ENCODE assay signal across 19 cellular contexts in the genomic region with DNA sequence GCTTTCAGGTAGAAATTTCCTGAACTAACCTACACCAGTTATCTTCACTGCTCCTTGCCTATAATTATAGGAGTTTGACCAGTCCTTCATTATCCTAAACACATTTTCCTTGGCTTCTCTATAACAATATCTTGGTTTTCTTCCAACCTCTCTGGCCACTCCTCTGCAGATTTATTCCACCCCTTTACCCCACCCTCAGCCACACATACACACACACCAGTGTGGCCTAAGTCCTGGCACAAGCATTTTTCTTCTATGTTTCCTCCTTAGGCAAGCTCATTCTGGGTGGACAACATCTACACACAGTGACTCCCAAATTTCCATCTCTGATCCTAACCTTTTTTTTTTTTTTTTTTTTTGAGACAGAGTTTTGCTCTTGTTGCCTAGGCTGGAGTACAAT. TPM values are rescaled to one million over a fixed set of nuclear protein-coding genes. Genes with fewer than 3 reads are reported as not detected.
A peak's percentile ranks its signal among the peaks of the same experiment; 100 is the strongest.
DNase-seq lines count a peak whose midpoint lies in the region; ATAC-seq and TF ChIP-seq lines count a peak whose summit lies in the region.
"Had no signal": no experiment of that assay in that cellular context is flagged by ENCODE, and none has a peak within 500 bp of the region (broad histone marks: within the 10 kb centered on the region; RNA-seq: fewer than 3 reads in every experiment).

No MANE protein-coding gene starts in this region.

- H3K4me2 ChIP-seq in KMS-11: peak overlapping the region; percentile 67; the same call in 1 of the 2 replicates

- no peaks in the 10 kb centered on the region; the same call in 1 of the 2 replicates for H4K20me1 ChIP-seq in KMS-11 (ENCODE audit: insufficient read depth)

- TF ChIP-seq CTCF in KMS-11 (conservative IDR thresholded peaks at IDR 0.05; ENCODE audit: low read depth, low read length): no peak
- TF ChIP-seq CTCF in endodermal cell (conservative IDR thresholded peaks at IDR 0.05): no peak
- no peak for TF ChIP-seq CTCF in brain microvascular endothelial cell (IDR thresholded peaks at IDR 0.05; ENCODE audit: low read depth, low read length, missing control alignments)

- peak overlapping the region in 4 of 8 donors; percentile 0 to 52 (median 10) for H3K4me3 Mint-ChIP-seq in CD4-positive, alpha-beta memory T cell
- H3K4me3 Mint-ChIP-seq in endodermal cell (no peak overlapping the region), naive B cell (peak overlapping the region in 2 of 8 donors; percentile 22 to 27)

- no peaks in the 10 kb centered on the region for H3K27me3 ChIP-seq in CD4-positive, alpha-beta memory T cell (ENCODE audit: insufficient read depth, low read length)
- H3K27me3 ChIP-seq in KMS-11 (ENCODE audit: insufficient read depth, low read depth) (no peaks in the 10 kb centered on the region), endodermal cell (ENCODE audit: control insufficient read depth, insufficient read depth, low read length, poor library complexity, severe bottlenecking) (no peaks in the 10 kb centered on the region), brain microvascular endothelial cell (replicated peaks) (no peaks in the 10 kb centered on the region)

- H3K27ac ChIP-seq in CD4-positive, alpha-beta memory T cell (ENCODE audit: low read depth, low read length): no peak overlapping the region
- peak overlapping the region; percentile 45; the same call in 1 of the 2 replicates for H3K27ac ChIP-seq in KMS-11
- H3K27ac ChIP-seq in endodermal cell (ENCODE audit: low read depth, low read length): no peak overlapping the region
- no peak overlapping the region for H3K27ac ChIP-seq in brain microvascular endothelial cell
- H3K27ac ChIP-seq: HL-60, RWPE1, thoracic aorta had no signal

- ATAC-seq in naive B cell (ENCODE audit: low read depth in 2 of 2): no peak
- no peak for ATAC-seq in SK-N-SH treated with all-trans-retinoic acid at 6 μM for 48 hours

- peaks cover 89% of the 10 kb centered on the region for H3K4me1 ChIP-seq in CD4-positive, alpha-beta memory T cell (ENCODE audit: insufficient read depth, low read length)
- H3K4me1 ChIP-seq in KMS-11 (ENCODE audit: low read depth, poor library complexity, severe bottlenecking) (peaks cover 90% of the 10 kb centered on the region), endodermal cell (ENCODE audit: control insufficient read depth, insufficient read depth, low read length) (peaks cover 11% of the 10 kb centered on the region)

- in situ Hi-C loops in brain microvascular endothelial cell (cut with HindIII; ENCODE audit: low pct_ligation_motif_present, low sequenced_read_pairs): no loop called here

- no peak overlapping the region for H3K4me3 ChIP-seq in CD4-positive, alpha-beta memory T cell (ENCODE audit: low read length in 2 of 2)
- H3K4me3 ChIP-seq in KMS-11 (IDR thresholded peaks at IDR 0.05; ENCODE audit: insufficient read depth, low read depth, low read length): no peak overlapping the region
- peak overlapping the region; percentile 47 for H3K4me3 ChIP-seq in endodermal cell (ENCODE audit: low read length)
- no peak overlapping the region for H3K4me3 ChIP-seq in brain microvascular endothelial cell (ENCODE audit: low read depth, low read length)
- H3K4me3 ChIP-seq: thoracic aorta had no signal

- DNase-seq in CD4-positive, alpha-beta memory T cell: no peak
- DNase-seq in endodermal cell: no peak
- DNase-seq in naive B cell: no peak
- DNase-seq in stimulated activated CD4-positive, alpha-beta T cell treated with anti-CD3 and anti-CD28 coated beads, Interleukin-4, amount 100 ng/mL, for 4 hours: no peak
- DNase-seq in SHP77 (lab: John Stamatoyannopoulos, UW): no peak
- no peak for DNase-seq in brain microvascular endothelial cell
- DNase-seq: activated CD8-positive, alpha-beta memory T cell treated with anti-CD3 and anti-CD28 coated beads for 24 hours; activated effector memory CD4-positive, alpha-beta T cell treated with Interleukin-2 at 50 U/mL for 16 hours; AML-193; GOT3; NCI-H1105; NCI-H774; occipital lobe; stimulated activated CD4-positive, alpha-beta T cell treated with anti-CD3 and anti-CD28 coated beads, Interleukin-2, amount 100 ng/mL, for 48 hours had no signal

- peaks cover 88% of the 10 kb centered on the region for H3K79me2 ChIP-seq in KMS-11 (ENCODE audit: insufficient read depth, low read depth)

- H3K9me3 Mint-ChIP-seq in CD4-positive, alpha-beta memory T cell: peaks cover 0 to 2% (median 0%) of the 10 kb centered on the region in 8 donors
- H3K9me3 Mint-ChIP-seq in endodermal cell (peaks cover 19% of the 10 kb centered on the region), naive B cell (peaks cover 0 to 7% (median 3%) of the 10 kb centered on the region in 7 donors)

- peak overlapping the region in 5 of 7 donors; percentile 8 to 97 (median 85) for H3K27ac Mint-ChIP-seq in CD4-positive, alpha-beta memory T cell
- H3K27ac Mint-ChIP-seq in endodermal cell (peak overlapping the region; percentile 38), naive B cell (peak overlapping the region; percentile 7 to 84 (median 50))

- intact Hi-C loops in CD4-positive, alpha-beta memory T cell (cut with micrococcal nuclease): loop anchor here (5.0 kb wide), 2 partner anchors 33 to 48 kb away; no protein-coding TSS in a partner anchor

- CTCF ChIA-PET in CD4-positive, alpha-beta memory T cell (lab: Charles Lee; ENCODE audit: partially characterized antibody): interaction anchor here (0.8 to 1.4 kb wide), 3 partner anchors 10 to 141 kb away, joined by 3 to 4 read pairs (median 3); no protein-coding TSS in a partner anchor

- POLR2A ChIA-PET in CD4-positive, alpha-beta memory T cell (lab: Charles Lee; ENCODE audit: partially characterized antibody): interaction anchor here (0.7 to 1.5 kb wide), 4 partner anchors 13 to 401 kb away, joined by 3 to 11 read pairs (median 6); partner anchors contain the start of gene CDK17

- H3K9ac ChIP-seq in KMS-11 (no peak overlapping the region), endodermal cell (ENCODE audit: extremely low read depth, low read length, poor library complexity, severe bottlenecking) (no peak overlapping the region)

- H3K36me3 ChIP-seq in CD4-positive, alpha-beta memory T cell (ENCODE audit: insufficient read depth, low read length): no peaks in the 10 kb centered on the region
- no peaks in the 10 kb centered on the region for H3K36me3 ChIP-seq in KMS-11 (ENCODE audit: insufficient read depth)
- no peaks in the 10 kb centered on the region for H3K36me3 ChIP-seq in endodermal cell (ENCODE audit: control insufficient read depth, insufficient read depth, low read length)
- no peaks in the 10 kb centered on the region for H3K36me3 ChIP-seq in brain microvascular endothelial cell (replicated peaks)
- H3K36me3 ChIP-seq: thoracic aorta had no signal

- peaks cover 4 to 6% of the 10 kb centered on the region in 2 donors for H3K36me3 Mint-ChIP-seq in CD4-positive, alpha-beta memory T cell
- H3K36me3 Mint-ChIP-seq in endodermal cell (ENCODE audit: low read depth): peaks cover 10% of the 10 kb centered on the region
- H3K36me3 Mint-ChIP-seq in naive B cell: no peaks in the 10 kb centered on the region

- no peaks in the 10 kb centered on the region for H3K9me3 ChIP-seq in CD4-positive, alpha-beta memory T cell (ENCODE audit: control insufficient read depth in 1 of 2, low read length in 2 of 2)
- H3K9me3 ChIP-seq in endodermal cell (ENCODE audit: control insufficient read depth, low read length): peaks cover 14% of the 10 kb centered on the region
- H3K9me3 ChIP-seq: thoracic aorta had no signal

- no peaks in the 10 kb centered on the region for H3K27me3 Mint-ChIP-seq in CD4-positive, alpha-beta memory T cell
- no peaks in the 10 kb centered on the region for H3K27me3 Mint-ChIP-seq in endodermal cell (ENCODE audit: insufficient read depth)
- H3K27me3 Mint-ChIP-seq in naive B cell: no peaks in the 10 kb centered on the region

- H3K4me1 Mint-ChIP-seq in CD4-positive, alpha-beta memory T cell: peaks cover 53 to 84% (median 67%) of the 10 kb centered on the region in 4 donors
- peaks cover 52% of the 10 kb centered on the region for H3K4me1 Mint-ChIP-seq in endodermal cell
- peaks cover 46 to 70% (median 60%) of the 10 kb centered on the region in 3 donors for H3K4me1 Mint-ChIP-seq in naive B cell

- H2AFZ ChIP-seq in KMS-11 (ENCODE audit: low read depth): no peak overlapping the region

TF ChIP-seq in SK-N-SH treated with all-trans-retinoic acid at 6 μM for 48 hours, 23 proteins besides CTCF, POLR2A, EP300 and RAD21 (continues in another document):
- TF ChIP-seq ESRRG (CRISPR knock-in tag; IDR thresholded peaks at IDR 0.05) (no peak), ZFP3 (CRISPR knock-in tag; IDR thresholded peaks at IDR 0.05) (no peak), ZC3H10 (CRISPR knock-in tag; IDR thresholded peaks at IDR 0.05) (no peak), ZFP30 (CRISPR knock-in tag; IDR thresholded peaks at IDR 0.05) (no peak)
- TF ChIP-seq, protein P1, sequence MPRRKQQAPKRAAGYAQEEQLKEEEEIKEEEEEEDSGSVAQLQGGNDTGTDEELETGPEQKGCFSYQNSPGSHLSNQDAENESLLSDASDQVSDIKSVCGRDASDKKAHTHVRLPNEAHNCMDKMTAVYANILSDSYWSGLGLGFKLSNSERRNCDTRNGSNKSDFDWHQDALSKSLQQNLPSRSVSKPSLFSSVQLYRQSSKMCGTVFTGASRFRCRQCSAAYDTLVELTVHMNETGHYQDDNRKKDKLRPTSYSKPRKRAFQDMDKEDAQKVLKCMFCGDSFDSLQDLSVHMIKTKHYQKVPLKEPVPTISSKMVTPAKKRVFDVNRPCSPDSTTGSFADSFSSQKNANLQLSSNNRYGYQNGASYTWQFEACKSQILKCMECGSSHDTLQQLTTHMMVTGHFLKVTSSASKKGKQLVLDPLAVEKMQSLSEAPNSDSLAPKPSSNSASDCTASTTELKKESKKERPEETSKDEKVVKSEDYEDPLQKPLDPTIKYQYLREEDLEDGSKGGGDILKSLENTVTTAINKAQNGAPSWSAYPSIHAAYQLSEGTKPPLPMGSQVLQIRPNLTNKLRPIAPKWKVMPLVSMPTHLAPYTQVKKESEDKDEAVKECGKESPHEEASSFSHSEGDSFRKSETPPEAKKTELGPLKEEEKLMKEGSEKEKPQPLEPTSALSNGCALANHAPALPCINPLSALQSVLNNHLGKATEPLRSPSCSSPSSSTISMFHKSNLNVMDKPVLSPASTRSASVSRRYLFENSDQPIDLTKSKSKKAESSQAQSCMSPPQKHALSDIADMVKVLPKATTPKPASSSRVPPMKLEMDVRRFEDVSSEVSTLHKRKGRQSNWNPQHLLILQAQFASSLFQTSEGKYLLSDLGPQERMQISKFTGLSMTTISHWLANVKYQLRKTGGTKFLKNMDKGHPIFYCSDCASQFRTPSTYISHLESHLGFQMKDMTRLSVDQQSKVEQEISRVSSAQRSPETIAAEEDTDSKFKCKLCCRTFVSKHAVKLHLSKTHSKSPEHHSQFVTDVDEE (CRISPR knock-in tag; IDR thresholded peaks at IDR 0.05): no peak

RNA-seq across cellular contexts. Expression of gene CDK17, which starts 25.1 kb away (rescaled TPM):
- total RNA-seq in CD4-positive, alpha-beta memory T cell: 10 to 100 TPM; 66.9 to 67.4 TPM
- polyA plus RNA-seq in CD4-positive, alpha-beta memory T cell: 10 to 100 TPM; 30.5 to 31.5 TPM
- total RNA-seq in endodermal cell: 10 to 100 TPM; 36.2 to 39.9 TPM
- polyA plus RNA-seq in endodermal cell (2013, experiment 1 of 2): 33.3 TPM
- 34.4 TPM for polyA plus RNA-seq in endodermal cell (2013, experiment 2 of 2)
- 10 to 100 TPM; 21.4 to 39.0 (median 23.9) TPM for polyA plus RNA-seq in naive B cell (ENCODE audit: low read depth in 6 of 6)
